ENCODE assay signal across 8 cellular contexts in genomic region chr11:60485987-60486386, GRCh38. TPM values are rescaled to one million over a fixed set of nuclear protein-coding genes. Genes with fewer than 3 reads are reported as not detected.
A peak's percentile ranks its signal among the peaks of the same experiment; 100 is the strongest.
DNase-seq lines count a peak whose midpoint lies in the region; ATAC-seq and TF ChIP-seq lines count a peak whose summit lies in the region.

No MANE protein-coding gene starts in this region.

- H3K4me3 Mint-ChIP-seq in central memory CD8-positive, alpha-beta T cell: no peak overlapping the region
- H3K4me3 Mint-ChIP-seq in stimulated activated memory B cell treated with anti-CD40 and anti-IgM and Interleukin-4, amounts not matched to agents 10 μg/mL and 1 μg/mL and 100 μg/mL, for 72 hours: no peak overlapping the region

- H3K27ac Mint-ChIP-seq in central memory CD8-positive, alpha-beta T cell (ENCODE audit: low read depth): no peak overlapping the region
- H3K27ac Mint-ChIP-seq in stimulated activated memory B cell treated with anti-CD40 and anti-IgM and Interleukin-4, amounts not matched to agents 10 μg/mL and 1 μg/mL and 100 μg/mL, for 72 hours: peak overlapping the region; percentile 76

- no peak for TF ChIP-seq POLR2A in ovary (IDR thresholded peaks at IDR 0.05)

- H3K27me3 ChIP-seq in ovary: no peaks in the 10 kb centered on the region

- H3K9me3 Mint-ChIP-seq in central memory CD8-positive, alpha-beta T cell: no peaks in the 10 kb centered on the region
- H3K9me3 Mint-ChIP-seq in stimulated activated memory B cell treated with anti-CD40 and anti-IgM and Interleukin-4, amounts not matched to agents 10 μg/mL and 1 μg/mL and 100 μg/mL, for 72 hours: no peaks in the 10 kb centered on the region

- no peaks in the 10 kb centered on the region for H3K9me3 ChIP-seq in ovary

- no peaks in the 10 kb centered on the region for H3K4me1 ChIP-seq in ovary (ENCODE audit: insufficient read depth)

- intact Hi-C loops in ovary (cut with DNase I): no loop called here

- peaks cover 9% of the 10 kb centered on the region for H3K27me3 Mint-ChIP-seq in central memory CD8-positive, alpha-beta T cell
- no peaks in the 10 kb centered on the region for H3K27me3 Mint-ChIP-seq in stimulated activated memory B cell treated with anti-CD40 and anti-IgM and Interleukin-4, amounts not matched to agents 10 μg/mL and 1 μg/mL and 100 μg/mL, for 72 hours

- H3K36me3 ChIP-seq in ovary: no peaks in the 10 kb centered on the region

- no peak for TF ChIP-seq EP300 in ovary (IDR thresholded peaks at IDR 0.05)

- H3K4me3 ChIP-seq in ovary: no peak overlapping the region

- TF ChIP-seq CTCF in ovary (IDR thresholded peaks at IDR 0.05): no peak

- DNase-seq in CD1c-positive myeloid dendritic cell (ENCODE audit: extremely low spot score) (peak; percentile 44), NCI-H1694 treated with DMSO at 0.1 percent for 48 hours (lab: John Stamatoyannopoulos, UW) (peak; percentile 5), AG08395 (ENCODE audit: low spot score) (no peak), ovary (no peak)
- DNase-seq in central memory CD8-positive, alpha-beta T cell (ENCODE audit: low spot score in 2 of 2): no peak

- ATAC-seq in GM18861 (IDR thresholded peaks at IDR 0.05; ENCODE audit: unreplicated experiment) (peak; percentile 94), HG02885 (IDR thresholded peaks at IDR 0.05; ENCODE audit: poor library complexity, unreplicated experiment) (peak; percentile 95)
- peak; percentile 82 for ATAC-seq in central memory CD8-positive, alpha-beta T cell (replicated peaks; ENCODE audit: extremely low read depth, poor library complexity, severe bottlenecking)
- ATAC-seq in stimulated activated memory B cell treated with anti-CD40 and anti-IgM and Interleukin-4, amounts not matched to agents 10 μg/mL and 1 μg/mL and 100 μg/mL, for 72 hours: peak; percentile 99

- WGBS in ovary, 3 donors: 71 to 85% (median 76%) methylated on average over 5 of the region's 5 CpGs

- no peak overlapping the region for H3K27ac ChIP-seq in ovary

- H3K4me1 Mint-ChIP-seq in central memory CD8-positive, alpha-beta T cell: peaks cover 8% of the 10 kb centered on the region
- peaks cover 50% of the 10 kb centered on the region for H3K4me1 Mint-ChIP-seq in stimulated activated memory B cell treated with anti-CD40 and anti-IgM and Interleukin-4, amounts not matched to agents 10 μg/mL and 1 μg/mL and 100 μg/mL, for 72 hours

- H3K36me3 Mint-ChIP-seq in central memory CD8-positive, alpha-beta T cell (ENCODE audit: insufficient read depth): no peaks in the 10 kb centered on the region
- no peaks in the 10 kb centered on the region for H3K36me3 Mint-ChIP-seq in stimulated activated memory B cell treated with anti-CD40 and anti-IgM and Interleukin-4, amounts not matched to agents 10 μg/mL and 1 μg/mL and 100 μg/mL, for 72 hours

RNA-seq across cellular contexts. Expression of gene MS4A12, which starts 6.6 kb away (rescaled TPM):
- total RNA-seq in ovary: not detected
- polyA plus RNA-seq in ovary: not detected

RNA-seq across cellular contexts. Expression of gene MS4A13, which starts 29.2 kb away (rescaled TPM):
- total RNA-seq in ovary: not detected
- polyA plus RNA-seq in ovary: not detected

RNA-seq across cellular contexts. Expression of gene MS4A1, which starts 30.3 kb away (rescaled TPM):
- total RNA-seq in ovary: under 1 TPM in 3 of 7 donors, not detected in 4; 0.11 to 0.74 (median 0.27) TPM
- under 1 TPM; 0.05 to 0.55 TPM for polyA plus RNA-seq in ovary

RNA-seq across cellular contexts. Expression of gene MS4A5, which starts 56.6 kb away (rescaled TPM):
- not detected for total RNA-seq in ovary
- polyA plus RNA-seq in ovary: not detected

Comparison
In these comparisons a context has a peak if more than half of its experiments do, and no peak if none do; other contexts are left out.
1. DNase-seq: peak in CD1c-positive myeloid dendritic cell (single experiment) and NCI-H1694 treated with DMSO at 0.1 percent for 48 hours (single experiment); none in central memory CD8-positive, alpha-beta T cell (0 of 2), AG08395 (single experiment) and ovary (0 of 5).
2. Peak in every context shown above with its lines, with median percentiles within 50 percentile points of each other: ATAC-seq.